Comparison of ENCODE assay signal across 8 cellular contexts in the genomic region with DNA sequence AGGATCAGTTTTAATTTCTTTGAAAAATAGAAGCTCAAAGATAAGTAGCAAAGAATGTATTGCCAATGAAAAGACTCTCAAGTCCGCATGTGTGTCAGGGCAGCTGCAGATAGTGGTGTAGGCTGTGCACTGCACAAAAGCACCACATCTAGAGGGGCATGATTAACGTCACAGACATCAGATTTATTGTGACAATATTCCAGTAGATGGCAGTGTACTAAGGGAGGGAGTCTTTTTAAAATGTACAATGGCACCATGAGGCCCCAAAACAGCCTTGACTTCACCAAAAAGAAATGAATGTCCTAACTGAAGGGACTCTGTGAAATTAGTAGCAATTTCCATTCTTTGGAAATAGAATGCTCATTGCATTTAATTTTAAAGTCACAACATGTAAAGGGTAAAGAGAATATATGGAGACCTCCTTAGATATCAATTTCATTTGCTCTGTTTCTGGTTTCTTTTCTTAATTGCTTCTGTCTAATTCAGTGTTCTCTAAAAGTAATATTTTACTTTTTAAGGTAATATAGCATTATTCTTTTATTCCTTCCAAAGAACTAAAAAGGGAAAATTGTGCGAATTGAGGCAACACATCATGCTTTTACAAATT.
DNase-seq lines count a peak whose midpoint lies in the region; ATAC-seq and TF ChIP-seq lines count a peak whose summit lies in the region.

No MANE protein-coding gene starts in this region.

- 43% methylated on average over 3 of the region's 3 CpGs for WGBS in right lobe of liver (ENCODE audit: insufficient coverage, low coverage, low lambda C conversion rate, missing lambda C conversion rate)

- no peaks in the 10 kb centered on the region for H3K36me3 ChIP-seq in right lobe of liver

- H3K27me3 ChIP-seq in right lobe of liver, result no peaks in the 10 kb centered on the region

- ATAC-seq in GM19025 (IDR thresholded peaks at IDR 0.05; ENCODE audit: low read depth, unreplicated experiment) (peak; percentile 88), HG03108 (IDR thresholded peaks at IDR 0.05; ENCODE audit: unreplicated experiment) (peak; percentile 62), right lobe of liver (peak; percentile 78 to 86 (median 79))

- peak; percentile 3 to 59 (median 15) for DNase-seq in NCI-H1417 (lab: John Stamatoyannopoulos, UW)
- no peak for DNase-seq in NCI-H1417 treated with DMSO at 0.1 percent for 48 hours (lab: John Stamatoyannopoulos, UW)
- DNase-seq in NCI-H82 (lab: John Stamatoyannopoulos, UW), result peak; percentile 67
- DNase-seq in cardiac fibroblast (ENCODE audit: low read depth in 2 of 2), result peak; percentile 69 to 71
- DNase-seq in right lobe of liver, result no peak
- no peak for DNase-seq in activated CD4-positive, CD25-positive, alpha-beta regulatory T cell treated with anti-CD3 and anti-CD28 coated beads, Interleukin-2, amount 50 U/mL, for 72 hours

- no peak overlapping the region for H3K27ac ChIP-seq in right lobe of liver

- no peak for TF ChIP-seq POLR2A in right lobe of liver (IDR thresholded peaks at IDR 0.05)

- H3K9me3 ChIP-seq in right lobe of liver, result no peaks in the 10 kb centered on the region

- intact Hi-C loops in right lobe of liver (cut with DNase I), result no loop called here

- H3K4me3 ChIP-seq in cardiac fibroblast (replicated peaks in 1 of 2; ENCODE audit: low read depth in 2 of 2, low read length in 2 of 2) (no peak overlapping the region), right lobe of liver (no peak overlapping the region)

- peaks cover 0 to 2% (median 0%) of the 10 kb centered on the region in 4 donors for H3K4me1 ChIP-seq in right lobe of liver

- TF ChIP-seq CTCF in cardiac fibroblast (IDR thresholded peaks at IDR 0.05; ENCODE audit: low read depth, low read length) (peak; percentile 41), right lobe of liver (IDR thresholded peaks at IDR 0.05) (peak; percentile 45 to 56 (median 52))

Comparison
In these comparisons a context has a peak if more than half of its experiments do, and no peak if none do; other contexts are left out.
1. DNase-seq: peak in NCI-H1417 (3 of 3), NCI-H82 (single experiment) and cardiac fibroblast (2 of 2); none in NCI-H1417 treated with DMSO at 0.1 percent for 48 hours (single experiment), right lobe of liver (0 of 3) and activated CD4-positive, CD25-positive, alpha-beta regulatory T cell treated with anti-CD3 and anti-CD28 coated beads, Interleukin-2, amount 50 U/mL, for 72 hours (single experiment).
2. Peak in every context shown above with its lines, with median percentiles within 50 percentile points of each other: ATAC-seq.